24 cellular contexts compared by ENCODE assay signal in genomic region chr3:87549208-87549607, GRCh38.
DNase-seq lines count a peak whose midpoint lies in the region; ATAC-seq and TF ChIP-seq lines count a peak whose summit lies in the region.
"Had no signal": no experiment of that assay in that cellular context is flagged by ENCODE, and none has a peak within 500 bp of the region (broad histone marks: within the 10 kb centered on the region; RNA-seq: fewer than 3 reads in every experiment).

No MANE protein-coding gene starts in this region.

- no peak overlapping the region for H3K4me3 ChIP-seq in PC-9
- H3K4me3 ChIP-seq in neural cell (ENCODE audit: low read length) = no peak overlapping the region
- H3K4me3 ChIP-seq: BLaER1 treated with 17β-estradiol and CSF1 and Interleukin-3, amounts not matched to agents 10 nM and 100 nM; GM12878 had no signal

- H3K79me2 ChIP-seq in PC-9 (ENCODE audit: low read depth) = no peaks in the 10 kb centered on the region
- no peaks in the 10 kb centered on the region for H3K79me2 ChIP-seq in neural cell (replicated peaks; ENCODE audit: insufficient read depth, low read length)

- no peaks in the 10 kb centered on the region for H3K27me3 ChIP-seq in PC-9 (ENCODE audit: insufficient read depth, low read depth)
- no peaks in the 10 kb centered on the region for H3K27me3 ChIP-seq in neural cell (ENCODE audit: insufficient read depth, low read depth, low read length)
- H3K27me3 ChIP-seq: BLaER1 treated with 17β-estradiol and CSF1 and Interleukin-3, amounts not matched to agents 10 nM and 100 nM had no signal

- H3K9me3 ChIP-seq in PC-9 (ENCODE audit: insufficient read depth, low read depth) (no peaks in the 10 kb centered on the region), neural cell (ENCODE audit: low read length) (no peaks in the 10 kb centered on the region)
- H3K9me3 ChIP-seq: BLaER1 treated with 17β-estradiol and CSF1 and Interleukin-3, amounts not matched to agents 10 nM and 100 nM had no signal

- no peaks in the 10 kb centered on the region for H3K36me3 ChIP-seq in PC-9 (ENCODE audit: low read depth)
- no peaks in the 10 kb centered on the region for H3K36me3 ChIP-seq in neural cell (ENCODE audit: insufficient read depth, low read length)
- H3K36me3 ChIP-seq: BLaER1 treated with 17β-estradiol and CSF1 and Interleukin-3, amounts not matched to agents 10 nM and 100 nM had no signal

- TF ChIP-seq RAD21 in neural cell (conservative IDR thresholded peaks at IDR 0.05) = peak; percentile 8

- CTCF ChIA-PET in PC-9 (lab: Charles Lee) = no interaction called here

- TF ChIP-seq CTCF in PC-9 (conservative IDR thresholded peaks at IDR 0.05) = no peak
- TF ChIP-seq CTCF in neural cell (IDR thresholded peaks at IDR 0.05; ENCODE audit: poor library complexity, severe bottlenecking) = no peak

- H3K9ac ChIP-seq in neural cell (ENCODE audit: low read length) = no peak overlapping the region
- H3K9ac ChIP-seq: BLaER1 treated with 17β-estradiol and CSF1 and Interleukin-3, amounts not matched to agents 10 nM and 100 nM had no signal

- BruUV-seq in PC-9 (replicated peaks; lab: Mats Ljungman, UMichigan) = no TSS peak

- H3K27ac ChIP-seq in PC-9 (no peak overlapping the region), neural cell (ENCODE audit: low read length) (peak overlapping the region; percentile 58)
- H3K27ac ChIP-seq: BLaER1 treated with 17β-estradiol and CSF1 and Interleukin-3, amounts not matched to agents 10 nM and 100 nM; C4-2B had no signal

- POLR2A ChIA-PET in PC-9 (lab: Charles Lee; ENCODE audit: unreplicated experiment) = no interaction called here

- H3K4me1 ChIP-seq in PC-9 (replicated peaks; ENCODE audit: insufficient read depth) = no peaks in the 10 kb centered on the region
- H3K4me1 ChIP-seq: BLaER1 treated with 17β-estradiol and CSF1 and Interleukin-3, amounts not matched to agents 10 nM and 100 nM had no signal

- H2AFZ ChIP-seq in PC-9 = peak overlapping the region; percentile 46; the same call in 1 of the 2 replicates
- no peak overlapping the region for H2AFZ ChIP-seq in neural cell (ENCODE audit: low read depth, low read length)

- no peak overlapping the region for H3K27ac Mint-ChIP-seq in activated naive CD4-positive, alpha-beta T cell treated with anti-CD3 and anti-CD28 coated beads, Interleukin-2, amount 50 U/mL, for 72 hours
- H3K27ac Mint-ChIP-seq: B cell; CD4-positive, alpha-beta T cell; CD8-positive, alpha-beta T cell had no signal

- H3K36me3 Mint-ChIP-seq in activated naive CD4-positive, alpha-beta T cell treated with anti-CD3 and anti-CD28 coated beads, Interleukin-2, amount 50 U/mL, for 72 hours = no peaks in the 10 kb centered on the region
- H3K36me3 Mint-ChIP-seq: CD8-positive, alpha-beta T cell had no signal

- peaks cover 0 to 4% of the 10 kb centered on the region in 2 donors for H3K9me3 Mint-ChIP-seq in activated naive CD4-positive, alpha-beta T cell treated with anti-CD3 and anti-CD28 coated beads, Interleukin-2, amount 50 U/mL, for 72 hours
- H3K9me3 Mint-ChIP-seq: CD4-positive, alpha-beta T cell; CD8-positive, alpha-beta T cell had no signal

- H3K9me2 ChIP-seq in PC-9 (ENCODE audit: insufficient read depth) = no peaks in the 10 kb centered on the region; the same call in 1 of the 2 replicates
- no peaks in the 10 kb centered on the region for H3K9me2 ChIP-seq in neural cell (ENCODE audit: insufficient read depth, low read length)

- H3F3A ChIP-seq in PC-9 (ENCODE audit: insufficient read depth, low read depth) (no peaks in the 10 kb centered on the region), neural cell (ENCODE audit: insufficient read depth, low read length, poor library complexity, severe bottlenecking) (no peaks in the 10 kb centered on the region)

- no peak overlapping the region for H3K4me2 ChIP-seq in PC-9
- H3K4me2 ChIP-seq in neural cell (ENCODE audit: low read length) = peak overlapping the region; percentile 34
- H3K4me2 ChIP-seq: BLaER1 treated with 17β-estradiol and CSF1 and Interleukin-3, amounts not matched to agents 10 nM and 100 nM had no signal

- TF ChIP-seq EP300 in neural cell (conservative IDR thresholded peaks at IDR 0.05; ENCODE audit: poor library complexity, severe bottlenecking) = peak; percentile 95

- DNase-seq in COLO829 (ENCODE audit: low spot score) = peak; percentile 33
- DNase-seq in NCI-H2227 (lab: John Stamatoyannopoulos, UW; ENCODE audit: unreplicated experiment) = peak; percentile 16
- DNase-seq in PC-9 = no peak
- no peak for DNase-seq in H4 (ENCODE audit: low spot score)
- no peak for DNase-seq in HK-2 (ENCODE audit: unreplicated experiment)
- DNase-seq in activated naive CD4-positive, alpha-beta T cell treated with anti-CD3 and anti-CD28 coated beads, Interleukin-2, amount 50 U/mL, for 72 hours (ENCODE audit: low spot score in 2 of 2) = no peak
- DNase-seq: 8988T; AML-193; CD4-positive, alpha-beta T cell; CD8-positive, alpha-beta T cell; COR-L47; DMS 273 treated with DMSO at 0.1 percent for 48 hours; DMS153; DMS53; DMS79; DND-41; EL; GDM1 had no signal

- H4K20me1 ChIP-seq in PC-9 (ENCODE audit: insufficient read depth) = no peaks in the 10 kb centered on the region
- H4K20me1 ChIP-seq in neural cell (ENCODE audit: insufficient read depth) = no peaks in the 10 kb centered on the region
- H4K20me1 ChIP-seq: BLaER1 treated with 17β-estradiol and CSF1 and Interleukin-3, amounts not matched to agents 10 nM and 100 nM had no signal

- no peak for ATAC-seq in activated naive CD4-positive, alpha-beta T cell treated with anti-CD3 and anti-CD28 coated beads, Interleukin-2, amount 50 U/mL, for 72 hours
- ATAC-seq in HG02610 (IDR thresholded peaks at IDR 0.05; ENCODE audit: unreplicated experiment) = no peak
- ATAC-seq: CD8-positive, alpha-beta T cell; GM12878 had no signal

- intact Hi-C loops in PC-9 (cut with micrococcal nuclease; ENCODE audit: unreplicated experiment) = no loop called here

TF ChIP-seq in neural cell, 6 proteins besides CTCF, POLR2A, EP300 and RAD21:
- TF ChIP-seq REST (IDR thresholded peaks at IDR 0.05; ENCODE audit: borderline replicate concordance) (peak; percentile 80), POLR2AphosphoS5 (IDR thresholded peaks at IDR 0.05) (peak; percentile 83), EZH2 (IDR thresholded peaks at IDR 0.05; ENCODE audit: borderline replicate concordance, insufficient read depth, low read length, poor library complexity, severe bottlenecking) (no peak)
TF ChIP-seq in neural cell: peak in this region for 2.

Comparison
In these comparisons a context has a peak if more than half of its experiments do, and no peak if none do; other contexts are left out.
1. DNase-seq: peak in COLO829 (single experiment) and NCI-H2227 (single experiment); none in PC-9 (0 of 2), H4 (single experiment), HK-2 (single experiment) and activated naive CD4-positive, alpha-beta T cell treated with anti-CD3 and anti-CD28 coated beads, Interleukin-2, amount 50 U/mL, for 72 hours (0 of 2).